Comparison of ENCODE assay signal across 21 cellular contexts in genomic region chr4:122012735-122013134, GRCh38.
DNase-seq lines count a peak whose midpoint lies in the region; ATAC-seq and TF ChIP-seq lines count a peak whose summit lies in the region.
"Had no signal": no experiment of that assay in that cellular context is flagged by ENCODE, and none has a peak within 500 bp of the region (broad histone marks: within the 10 kb centered on the region; RNA-seq: fewer than 3 reads in every experiment).

No MANE protein-coding gene starts in this region.

- H3K9me3 ChIP-seq in mammary epithelial cell (replicated peaks; ENCODE audit: insufficient read depth, low read length) (no peaks in the 10 kb centered on the region), vagina (no peaks in the 10 kb centered on the region)
- H3K9me3 ChIP-seq: heart left ventricle had no signal

- no peak overlapping the region for H2BK120ac ChIP-seq in mesendoderm (ENCODE audit: low read depth, low read length)

- ATAC-seq in HG03378 (IDR thresholded peaks at IDR 0.05; ENCODE audit: unreplicated experiment) (no peak), GM21360 (IDR thresholded peaks at IDR 0.05; ENCODE audit: unreplicated experiment) (no peak)
- ATAC-seq: GM23338, heart left ventricle had no signal

- H3K4me3 ChIP-seq in mammary epithelial cell (replicated peaks in 1 of 3; ENCODE audit: insufficient read depth in 1 of 3, low read depth in 2 of 3, low read length in 3 of 3) (no peak overlapping the region), fibroblast of villous mesenchyme (ENCODE audit: low read depth, low read length) (no peak overlapping the region), mesendoderm (ENCODE audit: low read length) (no peak overlapping the region), vagina (no peak overlapping the region)
- H3K4me3 ChIP-seq: GM23338, heart left ventricle had no signal

- H4K5ac ChIP-seq in mesendoderm (ENCODE audit: low read length), result no peak overlapping the region

- H3K4me1 ChIP-seq in mammary epithelial cell (ENCODE audit: insufficient read depth, low read length), result no peaks in the 10 kb centered on the region
- H3K4me1 ChIP-seq in mesendoderm (ENCODE audit: control insufficient read depth, low read depth, low read length), result peaks cover 2% of the 10 kb centered on the region
- no peaks in the 10 kb centered on the region for H3K4me1 ChIP-seq in vagina

- intact Hi-C loops in MCF 10A (cut with micrococcal nuclease) (loop anchor here (5.0 kb wide), 1 partner anchor 45 kb away; no protein-coding TSS in a partner anchor), mammary epithelial cell (cut with micrococcal nuclease) (no loop called here), vagina (cut with DNase I) (no loop called here)

- no peak overlapping the region for H2AFZ ChIP-seq in mammary epithelial cell (ENCODE audit: low read depth, low read length)
- H2AFZ ChIP-seq: GM23338 had no signal

- H3K4ac ChIP-seq in mesendoderm (ENCODE audit: low read depth, low read length), result no peak overlapping the region

- no peaks in the 10 kb centered on the region for H3K36me3 ChIP-seq in mammary epithelial cell (ENCODE audit: insufficient read depth, low read length)
- H3K36me3 ChIP-seq in mesendoderm (ENCODE audit: control insufficient read depth, insufficient read depth, low read length), result no peaks in the 10 kb centered on the region
- H3K36me3 ChIP-seq in vagina, result no peaks in the 10 kb centered on the region
- H3K36me3 ChIP-seq: heart left ventricle had no signal

- CTCF ChIA-PET in MCF 10A (lab: Yijun Ruan, JAX), result interaction anchor here (0.9 kb wide), 1 partner anchor 18 kb away, joined by 5 read pairs; no protein-coding TSS in a partner anchor
- CTCF ChIA-PET in mammary epithelial cell (lab: Charles Lee; ENCODE audit: low non-redundant PET), result no interaction called here

- H2AK5ac ChIP-seq in mesendoderm (ENCODE audit: low read length), result no peak overlapping the region

- H2BK15ac ChIP-seq in mesendoderm (replicated peaks; ENCODE audit: low read depth), result no peak overlapping the region

- in situ Hi-C loops in mammary epithelial cell (cut with MboI; ENCODE audit: low sequenced_read_pairs in 2 of 2), result no loop called here

- H3K27me3 ChIP-seq in mammary epithelial cell (ENCODE audit: insufficient read depth, low read length) (peaks cover 11% of the 10 kb centered on the region), mesendoderm (ENCODE audit: insufficient read depth, low read length, poor library complexity) (no peaks in the 10 kb centered on the region), vagina (no peaks in the 10 kb centered on the region)
- H3K27me3 ChIP-seq: heart left ventricle had no signal

- TF ChIP-seq CTCF in MCF 10A (IDR thresholded peaks at IDR 0.05; ENCODE audit: unreplicated experiment), result no peak
- TF ChIP-seq CTCF in mammary epithelial cell (conservative IDR thresholded peaks at IDR 0.05 in 1 of 2, IDR thresholded peaks at IDR 0.05 in 1 of 2; ENCODE audit: extremely low read depth in 1 of 2, insufficient read depth in 1 of 2, low read depth in 1 of 2, low read length in 2 of 2), result no peak
- TF ChIP-seq CTCF in fibroblast of villous mesenchyme (IDR thresholded peaks at IDR 0.05; ENCODE audit: insufficient read depth, low read depth, low read length), result no peak
- TF ChIP-seq CTCF in vagina (IDR thresholded peaks at IDR 0.05), result no peak

- H4K8ac ChIP-seq in mesendoderm (ENCODE audit: low read depth, low read length), result no peak overlapping the region

- dilution Hi-C loops in mammary epithelial cell (cut with HindIII; ENCODE audit: low sequenced_read_pairs), result no loop called here

- H3K27ac Mint-ChIP-seq in MCF 10A (ENCODE audit: low read depth, unreplicated experiment), result no peak overlapping the region
- H3K27ac Mint-ChIP-seq: GM23338 had no signal

- no peak overlapping the region for H3K56ac ChIP-seq in mesendoderm (ENCODE audit: low read length)

- no peak overlapping the region for H3K18ac ChIP-seq in mesendoderm (ENCODE audit: low read length)

- no TSS peak for BruUV-seq in MCF 10A (replicated peaks; lab: Mats Ljungman, UMichigan)
- BruUV-seq in mammary epithelial cell (replicated peaks; lab: Mats Ljungman, UMichigan), result no TSS peak

- H3K4me3 Mint-ChIP-seq in MCF 10A (ENCODE audit: unreplicated experiment), result no peak overlapping the region
- H3K4me3 Mint-ChIP-seq: central memory CD8-positive, alpha-beta T cell; GM23338 had no signal

- H3K27ac ChIP-seq in mammary epithelial cell (ENCODE audit: insufficient read depth, low read depth, low read length) (no peak overlapping the region), mesendoderm (ENCODE audit: low read depth, low read length) (no peak overlapping the region), vagina (no peak overlapping the region)
- H3K27ac ChIP-seq: heart left ventricle had no signal

- H3K79me1 ChIP-seq in mesendoderm (ENCODE audit: low read length), result no peaks in the 10 kb centered on the region

- H3K9me3 Mint-ChIP-seq in MCF 10A (ENCODE audit: unreplicated experiment), result no peaks in the 10 kb centered on the region
- H3K9me3 Mint-ChIP-seq: central memory CD8-positive, alpha-beta T cell; GM23338 had no signal

- H3K79me2 ChIP-seq in mammary epithelial cell (ENCODE audit: insufficient read depth, low read length), result no peaks in the 10 kb centered on the region
- H3K79me2 ChIP-seq in mesendoderm (ENCODE audit: control insufficient read depth, insufficient read depth, low read length), result no peaks in the 10 kb centered on the region

- no peak overlapping the region for H3K23ac ChIP-seq in mesendoderm (ENCODE audit: low read length)

- TF ChIP-seq POLR2A in vagina (IDR thresholded peaks at IDR 0.05), result no peak

- H3K9ac ChIP-seq in mammary epithelial cell (ENCODE audit: insufficient read depth, low read length) (no peak overlapping the region), mesendoderm (ENCODE audit: low read length) (no peak overlapping the region)

- H3K27me3 Mint-ChIP-seq in MCF 10A (ENCODE audit: insufficient read depth, unreplicated experiment), result no peaks in the 10 kb centered on the region

- POLR2A ChIA-PET in MCF 10A (lab: Yijun Ruan, JAX), result interaction anchor here (0.6 to 1.4 kb wide), 3 partner anchors 10 to 93 kb away, joined by 3 read pairs; no protein-coding TSS in a partner anchor

- DNase-seq in MCF 10A (ENCODE audit: unreplicated experiment) (peak; percentile 47), mammary epithelial cell (no peak), amniotic epithelial cell (ENCODE audit: low read depth) (peak; percentile 74), fibroblast of villous mesenchyme (ENCODE audit: low read depth) (peak; percentile 37), mesendoderm (no peak), vagina (ENCODE audit: extremely low spot score in 2 of 2) (no peak)
- DNase-seq: 8988T; activated CD4-positive, alpha-beta T cell treated with anti-CD3 and anti-CD28 coated beads, Interleukin-2, amount 50 U/mL, for 48 hours; activated gamma-delta T cell treated with Interleukin-2 at 50 U/mL for 16 hours; amygdala; C1 segment of cervical spinal cord; Calu3; heart left ventricle; KBM-7; NCI-H1092; NCI-H2029; T-helper 2 cell had no signal

- no peaks in the 10 kb centered on the region for H4K20me1 ChIP-seq in mammary epithelial cell (ENCODE audit: insufficient read depth, low read length)

- no peaks in the 10 kb centered on the region for H3K36me3 Mint-ChIP-seq in MCF 10A (ENCODE audit: insufficient read depth, unreplicated experiment)

- no peak overlapping the region for H2BK5ac ChIP-seq in mesendoderm (ENCODE audit: low read length)

- 54% methylated on average over 2 of the region's 2 CpGs for WGBS in mammary epithelial cell (ENCODE audit: low coverage, missing lambda C conversion rate)
- WGBS in mesendoderm (ENCODE audit: extremely low coverage, insufficient coverage, low lambda C conversion rate), result no CpG with 5 or more reads among the region's 2 CpGs

- peaks cover 14% of the 10 kb centered on the region for H3K4me1 Mint-ChIP-seq in MCF 10A (ENCODE audit: insufficient read depth, unreplicated experiment)
- H3K4me1 Mint-ChIP-seq: central memory CD8-positive, alpha-beta T cell had no signal

- H3K4me2 ChIP-seq in mammary epithelial cell (ENCODE audit: insufficient read depth, low read depth, low read length), result no peak overlapping the region
- no peak overlapping the region for H3K4me2 ChIP-seq in mesendoderm (ENCODE audit: low read length)
- H3K4me2 ChIP-seq: GM23338 had no signal

Comparison
In these comparisons a context has a peak if more than half of its experiments do, and no peak if none do; other contexts are left out.
1. DNase-seq: peak in MCF 10A (single experiment), amniotic epithelial cell (single experiment) and fibroblast of villous mesenchyme (single experiment); none in mammary epithelial cell (single experiment), mesendoderm (single experiment) and vagina (0 of 2).